Comparison of ENCODE assay signal across 16 cellular contexts in the genomic region with DNA sequence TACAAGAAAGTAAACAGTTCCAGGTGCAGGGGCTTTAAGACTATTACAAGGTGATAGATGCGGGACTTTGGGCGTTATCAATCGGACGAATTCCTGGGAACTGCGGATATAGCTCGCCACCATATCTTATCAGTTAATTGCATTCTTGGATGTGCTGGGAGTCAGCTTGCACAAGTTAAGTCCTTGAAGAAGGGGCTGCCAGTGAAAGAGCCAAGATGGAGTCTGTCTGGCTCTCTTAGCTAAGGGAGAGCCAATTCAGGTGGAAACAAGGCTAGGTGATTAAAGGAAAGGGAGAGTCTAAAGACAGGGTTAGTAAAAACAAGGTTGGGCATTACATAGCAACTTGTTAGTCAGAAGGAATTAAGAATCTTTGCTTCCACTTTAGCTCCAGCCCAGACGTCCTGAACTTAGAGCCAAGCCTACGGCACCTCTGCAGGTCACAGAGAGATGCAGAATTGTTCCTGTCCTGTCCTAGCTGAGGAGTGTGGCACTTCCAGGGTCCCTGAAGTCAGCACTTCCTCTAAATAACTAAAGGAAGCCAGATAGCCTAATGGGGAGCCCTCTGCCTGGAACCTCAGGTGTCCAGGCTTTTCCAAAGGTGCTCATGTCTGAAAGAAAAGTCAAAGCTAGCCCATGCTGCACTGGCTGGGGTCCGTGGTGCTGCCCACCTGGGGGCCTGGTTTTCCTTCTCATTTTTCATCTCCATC. TPM values are rescaled to one million over a fixed set of nuclear protein-coding genes. Genes with fewer than 3 reads are reported as not detected.
DNase-seq lines count a peak whose midpoint lies in the region; ATAC-seq and TF ChIP-seq lines count a peak whose summit lies in the region.
"Had no signal": no experiment of that assay in that cellular context is flagged by ENCODE, and none has a peak within 500 bp of the region (broad histone marks: within the 10 kb centered on the region; RNA-seq: fewer than 3 reads in every experiment).

No MANE protein-coding gene starts in this region.

- POLR2A ChIA-PET in CD8-positive, alpha-beta T cell (lab: Charles Lee), result interaction anchor here (0.8 to 1.9 kb wide), 6 partner anchors 12 to 27 kb away, joined by 3 to 10 read pairs (median 4); no protein-coding TSS in a partner anchor

- peak overlapping the region; percentile 47 for H3K27ac ChIP-seq in CD8-positive, alpha-beta T cell (ENCODE audit: low read depth, low read length)
- H3K27ac ChIP-seq in HUES48 (ENCODE audit: low read depth, low read length) (peak overlapping the region; percentile 85), coronary artery (no peak overlapping the region)
- H3K27ac ChIP-seq: uterus had no signal

- H3K36me3 Mint-ChIP-seq in CD8-positive, alpha-beta T cell, result peaks cover 65% of the 10 kb centered on the region
- H3K36me3 Mint-ChIP-seq in activated naive CD8-positive, alpha-beta T cell treated with anti-CD3 and anti-CD28 coated beads, Interleukin-2, amount 50 U/mL, for 24 hours (ENCODE audit: low read depth), result peaks cover 69% of the 10 kb centered on the region
- H3K36me3 Mint-ChIP-seq in nephron progenitor cell (ENCODE audit: low read depth), result peaks cover 40% of the 10 kb centered on the region

- H3K4me1 ChIP-seq in CD8-positive, alpha-beta T cell (ENCODE audit: insufficient read depth, low read length), result peaks cover 87% of the 10 kb centered on the region
- peaks cover 32% of the 10 kb centered on the region for H3K4me1 ChIP-seq in HUES48 (ENCODE audit: control insufficient read depth, insufficient read depth, low read length)
- H3K4me1 ChIP-seq: uterus had no signal

- H3K27me3 Mint-ChIP-seq in CD8-positive, alpha-beta T cell (ENCODE audit: low read depth), result no peaks in the 10 kb centered on the region
- H3K27me3 Mint-ChIP-seq in activated naive CD8-positive, alpha-beta T cell treated with anti-CD3 and anti-CD28 coated beads, Interleukin-2, amount 50 U/mL, for 24 hours, result no peaks in the 10 kb centered on the region
- no peaks in the 10 kb centered on the region for H3K27me3 Mint-ChIP-seq in nephron progenitor cell (ENCODE audit: low read depth, poor library complexity)

- no peaks in the 10 kb centered on the region for H3K27me3 ChIP-seq in CD8-positive, alpha-beta T cell (ENCODE audit: insufficient read depth, low read length)
- H3K27me3 ChIP-seq in HUES48 (ENCODE audit: control insufficient read depth, insufficient read depth, low read length), result no peaks in the 10 kb centered on the region
- H3K27me3 ChIP-seq: heart left ventricle, uterus had no signal

- intact Hi-C loops in CD8-positive, alpha-beta T cell (cut with DNase I, micrococcal nuclease), result no loop called here

- no peak for TF ChIP-seq CTCF in CD8-positive, alpha-beta T cell (IDR thresholded peaks at IDR 0.05)
- no peak for TF ChIP-seq CTCF in nephron progenitor cell (IDR thresholded peaks at IDR 0.05)
- no peak for TF ChIP-seq CTCF in coronary artery (IDR thresholded peaks at IDR 0.05)

- peak overlapping the region; percentile 84 for H3K4me3 Mint-ChIP-seq in CD8-positive, alpha-beta T cell
- peak overlapping the region; percentile 70 for H3K4me3 Mint-ChIP-seq in activated naive CD8-positive, alpha-beta T cell treated with anti-CD3 and anti-CD28 coated beads, Interleukin-2, amount 50 U/mL, for 24 hours
- H3K4me3 Mint-ChIP-seq in nephron progenitor cell, result no peak overlapping the region

- H3K9me3 Mint-ChIP-seq in CD8-positive, alpha-beta T cell, result no peaks in the 10 kb centered on the region
- H3K9me3 Mint-ChIP-seq in activated naive CD8-positive, alpha-beta T cell treated with anti-CD3 and anti-CD28 coated beads, Interleukin-2, amount 50 U/mL, for 24 hours, result peaks cover 15% of the 10 kb centered on the region
- peaks cover 11% of the 10 kb centered on the region for H3K9me3 Mint-ChIP-seq in nephron progenitor cell

- no peak for DNase-seq in CD8-positive, alpha-beta T cell
- no peak for DNase-seq in activated naive CD8-positive, alpha-beta T cell treated with anti-CD3 and anti-CD28 coated beads, Interleukin-2, amount 50 U/mL, for 24 hours
- DNase-seq in nephron progenitor cell (no peak), coronary artery (ENCODE audit: low spot score) (no peak), kidney glomerular epithelial cell (lab: John Stamatoyannopoulos, UW) (no peak)
- DNase-seq: activated CD4-positive, alpha-beta T cell treated with anti-CD3 and anti-CD28 coated beads, Interleukin-2, amount 50 U/mL, for 4 hours; amygdala; GF-D8; heart left ventricle; NCI-H1694; NCI-H524; retina; uterus had no signal

- H3K9ac ChIP-seq in HUES48 (ENCODE audit: low read depth, low read length), result no peak overlapping the region

- H3K4me3 ChIP-seq in CD8-positive, alpha-beta T cell (ENCODE audit: low read depth, low read length), result peak overlapping the region; percentile 47
- H3K4me3 ChIP-seq in HUES48 (ENCODE audit: low read depth, low read length), result no peak overlapping the region
- H3K4me3 ChIP-seq in coronary artery, result no peak overlapping the region
- H3K4me3 ChIP-seq: HAP-1, uterus had no signal

- peaks cover 18% of the 10 kb centered on the region for H3K36me3 ChIP-seq in CD8-positive, alpha-beta T cell (ENCODE audit: insufficient read depth, low read length)
- peaks cover 21% of the 10 kb centered on the region for H3K36me3 ChIP-seq in HUES48 (ENCODE audit: control insufficient read depth, insufficient read depth, low read length)
- H3K36me3 ChIP-seq: uterus had no signal

- H3K27ac Mint-ChIP-seq in CD8-positive, alpha-beta T cell, result peak overlapping the region; percentile 95
- peak overlapping the region; percentile 92 for H3K27ac Mint-ChIP-seq in activated naive CD8-positive, alpha-beta T cell treated with anti-CD3 and anti-CD28 coated beads, Interleukin-2, amount 50 U/mL, for 24 hours
- peak overlapping the region; percentile 74 for H3K27ac Mint-ChIP-seq in nephron progenitor cell

- CTCF ChIA-PET in CD8-positive, alpha-beta T cell (lab: Charles Lee), result interaction anchor here (0.8 to 2.6 kb wide), 4 partner anchors 8 to 28 kb away, joined by 3 to 7 read pairs (median 6); no protein-coding TSS in a partner anchor

- peaks cover 87% of the 10 kb centered on the region for H3K4me1 Mint-ChIP-seq in CD8-positive, alpha-beta T cell (ENCODE audit: low read depth)
- H3K4me1 Mint-ChIP-seq in activated naive CD8-positive, alpha-beta T cell treated with anti-CD3 and anti-CD28 coated beads, Interleukin-2, amount 50 U/mL, for 24 hours, result peaks cover 85% of the 10 kb centered on the region
- peaks cover 46% of the 10 kb centered on the region for H3K4me1 Mint-ChIP-seq in nephron progenitor cell

- ATAC-seq in CD8-positive, alpha-beta T cell, result no peak
- no peak for ATAC-seq in activated naive CD8-positive, alpha-beta T cell treated with anti-CD3 and anti-CD28 coated beads, Interleukin-2, amount 50 U/mL, for 24 hours
- ATAC-seq in GM18907 (IDR thresholded peaks at IDR 0.05; ENCODE audit: unreplicated experiment), result no peak

- H3K9me3 ChIP-seq in CD8-positive, alpha-beta T cell (ENCODE audit: low read length), result no peaks in the 10 kb centered on the region
- no peaks in the 10 kb centered on the region for H3K9me3 ChIP-seq in HUES48 (ENCODE audit: control insufficient read depth, insufficient read depth, low read length)
- H3K9me3 ChIP-seq: HAP-1, heart left ventricle, uterus had no signal

RNA-seq across cellular contexts. Expression of gene ZC3HAV1, which starts 17.3 kb away (rescaled TPM):
- 100 to 1,000 TPM; 194 to 198 TPM for total RNA-seq in CD8-positive, alpha-beta T cell

RNA-seq across cellular contexts. Expression of gene ZC3HAV1L, which starts 56.4 kb away (rescaled TPM):
- total RNA-seq in CD8-positive, alpha-beta T cell, result under 1 TPM; 0.16 to 0.44 TPM

Comparison
In these comparisons a context has a peak if more than half of its experiments do, and no peak if none do; other contexts are left out.
1. H3K27ac ChIP-seq: peak in CD8-positive, alpha-beta T cell (single experiment) and HUES48 (single experiment); none in coronary artery (0 of 2).
2. Peak in every context shown above with its lines, with median percentiles within 50 percentile points of each other: H3K27ac Mint-ChIP-seq.